7 cellular contexts compared by ENCODE assay signal in the genomic region with DNA sequence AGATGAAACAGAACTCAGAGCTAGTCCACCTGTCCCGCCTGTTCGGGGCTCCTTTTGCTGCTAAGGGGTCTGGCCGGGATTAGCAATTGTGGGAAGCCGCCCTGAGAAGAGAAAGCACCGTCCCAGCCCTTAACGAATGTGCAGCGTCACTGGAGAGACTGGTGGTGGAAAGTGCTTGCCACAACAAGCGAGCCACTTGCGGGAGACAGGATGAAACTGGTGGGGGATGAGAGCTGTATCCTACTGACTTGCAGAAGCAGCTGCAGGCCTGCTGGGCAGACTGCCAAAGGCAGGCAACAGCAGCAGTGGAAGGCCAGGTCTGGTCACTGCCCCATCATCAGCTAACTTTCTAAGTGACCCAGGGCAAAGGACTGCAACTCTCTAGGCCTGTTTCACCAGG.
DNase-seq lines count a peak whose midpoint lies in the region; ATAC-seq, FAIRE-seq and TF ChIP-seq lines count a peak whose summit lies in the region.

No MANE protein-coding gene starts in this region.

- DNase-seq in HPDE6-E6E7 (ENCODE audit: extremely low spot score) (peak; percentile 79), frontal cortex (ENCODE audit: low spot score in 2 of 2) (peak; percentile 63 to 81), progenitor cell of endocrine pancreas (ENCODE audit: low spot score, unreplicated experiment) (no peak), iPS-NIHi11 (ENCODE audit: low spot score) (no peak)
- DNase-seq in activated naive CD4-positive, alpha-beta T cell treated with anti-CD3 and anti-CD28 coated beads, Interleukin-2, amount 10 ng/mL, durations not matched to agents 7 days and 5 days: peak; percentile 81

- CTCF ChIA-PET in activated naive CD4-positive, alpha-beta T cell treated with anti-CD3 and anti-CD28 coated beads, Interleukin-2, amount 10 ng/mL, durations not matched to agents 7 days and 5 days (lab: Charles Lee): interaction anchor here (0.7 to 4.1 kb wide), 9 partner anchors 22 to 309 kb away, joined by 3 to 31 read pairs (median 8); no protein-coding TSS in a partner anchor

- peaks cover 20% of the 10 kb centered on the region for H3K36me3 Mint-ChIP-seq in activated naive CD4-positive, alpha-beta T cell treated with anti-CD3 and anti-CD28 coated beads, Interleukin-2, amount 10 ng/mL, durations not matched to agents 7 days and 5 days
- no peaks in the 10 kb centered on the region for H3K36me3 Mint-ChIP-seq in progenitor cell of endocrine pancreas (ENCODE audit: insufficient read depth)

- no peak for TF ChIP-seq CTCF in progenitor cell of endocrine pancreas (IDR thresholded peaks at IDR 0.05; ENCODE audit: unreplicated experiment)

- ATAC-seq in GM18868 (IDR thresholded peaks at IDR 0.05; ENCODE audit: unreplicated experiment): no peak

- FAIRE-seq in frontal cortex (lab: Jason Lieb, UNC): no peak

- H3K4me3 Mint-ChIP-seq in activated naive CD4-positive, alpha-beta T cell treated with anti-CD3 and anti-CD28 coated beads, Interleukin-2, amount 10 ng/mL, durations not matched to agents 7 days and 5 days: peak overlapping the region; percentile 70
- H3K4me3 Mint-ChIP-seq in progenitor cell of endocrine pancreas (ENCODE audit: low read depth): no peak overlapping the region

- H3K27me3 Mint-ChIP-seq in activated naive CD4-positive, alpha-beta T cell treated with anti-CD3 and anti-CD28 coated beads, Interleukin-2, amount 10 ng/mL, durations not matched to agents 7 days and 5 days: no peaks in the 10 kb centered on the region
- no peaks in the 10 kb centered on the region for H3K27me3 Mint-ChIP-seq in progenitor cell of endocrine pancreas

- peaks cover 90% of the 10 kb centered on the region for H3K4me1 Mint-ChIP-seq in activated naive CD4-positive, alpha-beta T cell treated with anti-CD3 and anti-CD28 coated beads, Interleukin-2, amount 10 ng/mL, durations not matched to agents 7 days and 5 days
- H3K4me1 Mint-ChIP-seq in progenitor cell of endocrine pancreas (ENCODE audit: low read depth): no peaks in the 10 kb centered on the region

- no peaks in the 10 kb centered on the region for H3K9me3 Mint-ChIP-seq in activated naive CD4-positive, alpha-beta T cell treated with anti-CD3 and anti-CD28 coated beads, Interleukin-2, amount 10 ng/mL, durations not matched to agents 7 days and 5 days
- no peaks in the 10 kb centered on the region for H3K9me3 Mint-ChIP-seq in progenitor cell of endocrine pancreas (ENCODE audit: low read depth)

- H3K27ac Mint-ChIP-seq in activated naive CD4-positive, alpha-beta T cell treated with anti-CD3 and anti-CD28 coated beads, Interleukin-2, amount 10 ng/mL, durations not matched to agents 7 days and 5 days: peak overlapping the region; percentile 99
- peak overlapping the region; percentile 21 for H3K27ac Mint-ChIP-seq in progenitor cell of endocrine pancreas

TF ChIP-seq in PFSK-1, 5 proteins besides CTCF, POLR2A, EP300 and RAD21:
- TF ChIP-seq FOXP2 (optimal IDR thresholded peaks at IDR 0.05; ENCODE audit: borderline replicate concordance, extremely low read depth, extremely low read length, insufficient read depth): peak; percentile 47
- TF ChIP-seq, protein P1, sequence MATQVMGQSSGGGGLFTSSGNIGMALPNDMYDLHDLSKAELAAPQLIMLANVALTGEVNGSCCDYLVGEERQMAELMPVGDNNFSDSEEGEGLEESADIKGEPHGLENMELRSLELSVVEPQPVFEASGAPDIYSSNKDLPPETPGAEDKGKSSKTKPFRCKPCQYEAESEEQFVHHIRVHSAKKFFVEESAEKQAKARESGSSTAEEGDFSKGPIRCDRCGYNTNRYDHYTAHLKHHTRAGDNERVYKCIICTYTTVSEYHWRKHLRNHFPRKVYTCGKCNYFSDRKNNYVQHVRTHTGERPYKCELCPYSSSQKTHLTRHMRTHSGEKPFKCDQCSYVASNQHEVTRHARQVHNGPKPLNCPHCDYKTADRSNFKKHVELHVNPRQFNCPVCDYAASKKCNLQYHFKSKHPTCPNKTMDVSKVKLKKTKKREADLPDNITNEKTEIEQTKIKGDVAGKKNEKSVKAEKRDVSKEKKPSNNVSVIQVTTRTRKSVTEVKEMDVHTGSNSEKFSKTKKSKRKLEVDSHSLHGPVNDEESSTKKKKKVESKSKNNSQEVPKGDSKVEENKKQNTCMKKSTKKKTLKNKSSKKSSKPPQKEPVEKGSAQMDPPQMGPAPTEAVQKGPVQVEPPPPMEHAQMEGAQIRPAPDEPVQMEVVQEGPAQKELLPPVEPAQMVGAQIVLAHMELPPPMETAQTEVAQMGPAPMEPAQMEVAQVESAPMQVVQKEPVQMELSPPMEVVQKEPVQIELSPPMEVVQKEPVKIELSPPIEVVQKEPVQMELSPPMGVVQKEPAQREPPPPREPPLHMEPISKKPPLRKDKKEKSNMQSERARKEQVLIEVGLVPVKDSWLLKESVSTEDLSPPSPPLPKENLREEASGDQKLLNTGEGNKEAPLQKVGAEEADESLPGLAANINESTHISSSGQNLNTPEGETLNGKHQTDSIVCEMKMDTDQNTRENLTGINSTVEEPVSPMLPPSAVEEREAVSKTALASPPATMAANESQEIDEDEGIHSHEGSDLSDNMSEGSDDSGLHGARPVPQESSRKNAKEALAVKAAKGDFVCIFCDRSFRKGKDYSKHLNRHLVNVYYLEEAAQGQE (IDR thresholded peaks at IDR 0.05; ENCODE audit: insufficient read depth in 1 of 2, low read depth in 2 of 2, low read length in 2 of 2): no peak

Comparison
In these comparisons a context has a peak if more than half of its experiments do, and no peak if none do; other contexts are left out.
1. DNase-seq: peak in HPDE6-E6E7 (single experiment), activated naive CD4-positive, alpha-beta T cell treated with anti-CD3 and anti-CD28 coated beads, Interleukin-2, amount 10 ng/mL, durations not matched to agents 7 days and 5 days (single experiment) and frontal cortex (2 of 2); none in progenitor cell of endocrine pancreas (single experiment) and iPS-NIHi11 (single experiment).